In genomic region chr3:45321607-45322391, GRCh38 we compare ENCODE assay signal across 22 cellular contexts.
DNase-seq lines count a peak whose midpoint lies in the region; ATAC-seq and TF ChIP-seq lines count a peak whose summit lies in the region.
"Had no signal": no experiment of that assay in that cellular context is flagged by ENCODE, and none has a peak within 500 bp of the region (broad histone marks: within the 10 kb centered on the region; RNA-seq: fewer than 3 reads in every experiment).

No MANE protein-coding gene starts in this region.

- intact Hi-C loops in activated naive CD4-positive, alpha-beta T cell treated with anti-CD3 and anti-CD28 coated beads for 36 hours (cut with micrococcal nuclease) = no loop called here
- intact Hi-C loops in right cardiac atrium (cut with DNase I) = no loop called here

- H3K9me3 Mint-ChIP-seq in activated naive CD4-positive, alpha-beta T cell treated with anti-CD3 and anti-CD28 coated beads for 36 hours = no peaks in the 10 kb centered on the region
- no peaks in the 10 kb centered on the region for H3K9me3 Mint-ChIP-seq in activated naive CD4-positive, alpha-beta T cell treated with anti-CD3 and anti-CD28 coated beads, Interleukin-2, amount 50 U/mL, for 72 hours
- no peaks in the 10 kb centered on the region for H3K9me3 Mint-ChIP-seq in stimulated activated naive CD8-positive, alpha-beta T cell treated with anti-CD3 and anti-CD28 coated beads, Interleukin-15, amount 100 ng/mL, for 72 hours
- H3K9me3 Mint-ChIP-seq: activated CD4-positive, alpha-beta T cell treated with anti-CD3 and anti-CD28 coated beads, Interleukin-2, amount 10 ng/mL, durations not matched to agents 24 days and 14 days; activated T-cell treated with anti-CD3 and anti-CD28 coated beads, Interleukin-2, amount 50 U/mL, for 72 hours had no signal

- no peaks in the 10 kb centered on the region for H3K27me3 ChIP-seq in right cardiac atrium (ENCODE audit: control insufficient read depth, insufficient read depth)
- H3K27me3 ChIP-seq: ovary, uterus had no signal

- H3K27ac ChIP-seq in coronary artery (no peak overlapping the region), right cardiac atrium (ENCODE audit: low read length) (no peak overlapping the region)
- H3K27ac ChIP-seq: ovary, uterus had no signal

- no peak for ATAC-seq in activated naive CD4-positive, alpha-beta T cell treated with anti-CD3 and anti-CD28 coated beads, Interleukin-2, amount 50 U/mL, for 72 hours
- ATAC-seq in stimulated activated naive CD8-positive, alpha-beta T cell treated with anti-CD3 and anti-CD28 coated beads, Interleukin-15, amount 100 ng/mL, for 72 hours = peak; percentile 56
- ATAC-seq in right cardiac atrium = no peak
- ATAC-seq: activated T-cell treated with anti-CD3 and anti-CD28 coated beads, Interleukin-2, amount 50 U/mL, for 72 hours; mucosa of descending colon had no signal

- H3K4me3 Mint-ChIP-seq in activated naive CD4-positive, alpha-beta T cell treated with anti-CD3 and anti-CD28 coated beads for 36 hours = no peak overlapping the region
- no peak overlapping the region for H3K4me3 Mint-ChIP-seq in stimulated activated naive CD8-positive, alpha-beta T cell treated with anti-CD3 and anti-CD28 coated beads, Interleukin-15, amount 100 ng/mL, for 72 hours
- H3K4me3 Mint-ChIP-seq: activated CD4-positive, alpha-beta T cell treated with anti-CD3 and anti-CD28 coated beads, Interleukin-2, amount 10 ng/mL, durations not matched to agents 24 days and 14 days; activated T-cell treated with anti-CD3 and anti-CD28 coated beads, Interleukin-2, amount 50 U/mL, for 72 hours had no signal

- no peak for TF ChIP-seq CTCF in coronary artery (IDR thresholded peaks at IDR 0.05)

- no peaks in the 10 kb centered on the region for H3K9me3 ChIP-seq in right cardiac atrium (ENCODE audit: control insufficient read depth, low read length)
- H3K9me3 ChIP-seq: mucosa of descending colon, ovary, uterus had no signal

- H3K4me3 ChIP-seq in coronary artery (no peak overlapping the region), right cardiac atrium (ENCODE audit: low read length) (no peak overlapping the region)
- H3K4me3 ChIP-seq: mucosa of descending colon, ovary, smooth muscle cell, uterus had no signal

- DNase-seq in activated naive CD4-positive, alpha-beta T cell treated with anti-CD3 and anti-CD28 coated beads for 36 hours = peak; percentile 10
- no peak for DNase-seq in activated naive CD4-positive, alpha-beta T cell treated with anti-CD3 and anti-CD28 coated beads, Interleukin-2, amount 50 U/mL, for 72 hours (ENCODE audit: low spot score in 2 of 2)
- DNase-seq in NCI-H2171 (lab: John Stamatoyannopoulos, UW) (peak; percentile 12), coronary artery (ENCODE audit: low spot score) (peak; percentile 22), right cardiac atrium (no peak), T-helper 9 cell (no peak), NCI-H2227 (lab: John Stamatoyannopoulos, UW; ENCODE audit: unreplicated experiment) (no peak)
- DNase-seq in stimulated activated naive CD8-positive, alpha-beta T cell treated with anti-CD3 and anti-CD28 coated beads, Interleukin-15, amount 100 ng/mL, for 72 hours = no peak
- DNase-seq: activated CD4-positive, alpha-beta T cell treated with anti-CD3 and anti-CD28 coated beads, Interleukin-2, amount 10 ng/mL, durations not matched to agents 24 days and 14 days; activated T-cell treated with anti-CD3 and anti-CD28 coated beads, Interleukin-2, amount 50 U/mL, for 72 hours; amygdala; DMS53; glutamatergic neuron; GOT3; kidney; mucosa of descending colon; NCI-H1105 treated with DMSO at 0.1 percent for 48 hours; NCI-H774; ovary; stimulated activated naive CD4-positive, alpha-beta T cell treated with Interleukin-2 at 50 U/mL for 16 hours; uterus had no signal

- H3K4me1 ChIP-seq in right cardiac atrium (ENCODE audit: control insufficient read depth, insufficient read depth, low read length) = no peaks in the 10 kb centered on the region
- H3K4me1 ChIP-seq: uterus had no signal

- H3K4me1 Mint-ChIP-seq in activated naive CD4-positive, alpha-beta T cell treated with anti-CD3 and anti-CD28 coated beads for 36 hours (ENCODE audit: low read depth) = no peaks in the 10 kb centered on the region
- H3K4me1 Mint-ChIP-seq in stimulated activated naive CD8-positive, alpha-beta T cell treated with anti-CD3 and anti-CD28 coated beads, Interleukin-15, amount 100 ng/mL, for 72 hours = peaks cover 12% of the 10 kb centered on the region
- H3K4me1 Mint-ChIP-seq: activated CD4-positive, alpha-beta T cell treated with anti-CD3 and anti-CD28 coated beads, Interleukin-2, amount 10 ng/mL, durations not matched to agents 24 days and 14 days had no signal

- peaks cover 2% of the 10 kb centered on the region for H3K27me3 Mint-ChIP-seq in activated naive CD4-positive, alpha-beta T cell treated with anti-CD3 and anti-CD28 coated beads for 36 hours (ENCODE audit: low read depth)
- H3K27me3 Mint-ChIP-seq in stimulated activated naive CD8-positive, alpha-beta T cell treated with anti-CD3 and anti-CD28 coated beads, Interleukin-15, amount 100 ng/mL, for 72 hours = peaks cover 38% of the 10 kb centered on the region

- CTCF ChIA-PET in activated naive CD4-positive, alpha-beta T cell treated with anti-CD3 and anti-CD28 coated beads for 36 hours (lab: Charles Lee) = no interaction called here

- H3K27ac Mint-ChIP-seq in activated naive CD4-positive, alpha-beta T cell treated with anti-CD3 and anti-CD28 coated beads for 36 hours = no peak overlapping the region
- H3K27ac Mint-ChIP-seq in activated naive CD4-positive, alpha-beta T cell treated with anti-CD3 and anti-CD28 coated beads, Interleukin-2, amount 50 U/mL, for 72 hours = no peak overlapping the region
- no peak overlapping the region for H3K27ac Mint-ChIP-seq in stimulated activated naive CD8-positive, alpha-beta T cell treated with anti-CD3 and anti-CD28 coated beads, Interleukin-15, amount 100 ng/mL, for 72 hours
- H3K27ac Mint-ChIP-seq: activated CD4-positive, alpha-beta T cell treated with anti-CD3 and anti-CD28 coated beads, Interleukin-2, amount 10 ng/mL, durations not matched to agents 24 days and 14 days; activated T-cell treated with anti-CD3 and anti-CD28 coated beads, Interleukin-2, amount 50 U/mL, for 72 hours had no signal

- H3K36me3 Mint-ChIP-seq in activated naive CD4-positive, alpha-beta T cell treated with anti-CD3 and anti-CD28 coated beads for 36 hours (ENCODE audit: low read depth) = no peaks in the 10 kb centered on the region
- H3K36me3 Mint-ChIP-seq in activated naive CD4-positive, alpha-beta T cell treated with anti-CD3 and anti-CD28 coated beads, Interleukin-2, amount 50 U/mL, for 72 hours = no peaks in the 10 kb centered on the region

- 69% methylated on average over 11 of the region's 11 CpGs for WGBS in right cardiac atrium

Comparison
In these comparisons a context has a peak if more than half of its experiments do, and no peak if none do; other contexts are left out.
1. DNase-seq: peak in activated naive CD4-positive, alpha-beta T cell treated with anti-CD3 and anti-CD28 coated beads for 36 hours (single experiment), NCI-H2171 (single experiment) and coronary artery (single experiment); none in activated naive CD4-positive, alpha-beta T cell treated with anti-CD3 and anti-CD28 coated beads, Interleukin-2, amount 50 U/mL, for 72 hours (0 of 2), stimulated activated naive CD8-positive, alpha-beta T cell treated with anti-CD3 and anti-CD28 coated beads, Interleukin-15, amount 100 ng/mL, for 72 hours (0 of 2), right cardiac atrium (0 of 3), T-helper 9 cell (single experiment) and NCI-H2227 (single experiment).